Comparison of ENCODE assay signal across 16 cellular contexts in genomic region chr11:67413266-67413797, GRCh38. TPM values are rescaled to one million over a fixed set of nuclear protein-coding genes. Genes with fewer than 3 reads are reported as not detected.
DNase-seq lines count a peak whose midpoint lies in the region; TF ChIP-seq lines count a peak whose summit lies in the region.
"Had no signal": no experiment of that assay in that cellular context is flagged by ENCODE, and none has a peak within 500 bp of the region (broad histone marks: within the 10 kb centered on the region; RNA-seq: fewer than 3 reads in every experiment).

No MANE protein-coding gene starts in this region.

- TF ChIP-seq CTCF in NB4 (IDR thresholded peaks at IDR 0.05; ENCODE audit: low read depth, low read length) = no peak
- no peak for TF ChIP-seq CTCF in osteocyte (IDR thresholded peaks at IDR 0.05)
- TF ChIP-seq CTCF in Caco-2 (IDR thresholded peaks at IDR 0.05; ENCODE audit: insufficient read depth in 1 of 2, low read depth in 1 of 2, low read length in 1 of 2, severe bottlenecking in 1 of 2, unreplicated experiment in 1 of 2) = no peak

- no peaks in the 10 kb centered on the region for H3K36me3 ChIP-seq in Caco-2 (ENCODE audit: control insufficient read depth, insufficient read depth, low read length)

- POLR2A ChIA-PET in activated CD4-positive, alpha-beta T cell treated with anti-CD3 and anti-CD28 coated beads, Interleukin-2, amount 10 ng/mL, durations not matched to agents 7 days and 5 days (lab: Charles Lee) = no interaction called here
- POLR2A ChIA-PET in Caco-2 (lab: Charles Lee) = interaction anchor here (0.5 to 1.2 kb wide), 3 partner anchors 12 to 416 kb away, joined by 3 to 4 read pairs (median 3); partner anchors contain the start of gene PPP1CA

- no peaks in the 10 kb centered on the region for H3K9me3 Mint-ChIP-seq in activated CD4-positive, alpha-beta T cell treated with anti-CD3 and anti-CD28 coated beads, Interleukin-2, amount 10 ng/mL, durations not matched to agents 7 days and 5 days
- H3K9me3 Mint-ChIP-seq in osteocyte (ENCODE audit: unreplicated experiment) (no peaks in the 10 kb centered on the region), Caco-2 (ENCODE audit: unreplicated experiment) (no peaks in the 10 kb centered on the region)

- DNase-seq in activated CD4-positive, alpha-beta T cell treated with anti-CD3 and anti-CD28 coated beads, Interleukin-2, amount 10 ng/mL, durations not matched to agents 7 days and 5 days = no peak
- no peak for DNase-seq in activated CD4-positive, alpha-beta T cell treated with anti-CD3 and anti-CD28 coated beads for 1 hour
- peak; percentile 45 for DNase-seq in NB4 (ENCODE audit: low read depth)
- DNase-seq in pons (ENCODE audit: low spot score) = peak; percentile 45
- DNase-seq in osteocyte (ENCODE audit: extremely low spot score, unreplicated experiment) = no peak
- DNase-seq in Caco-2 = no peak
- no peak for DNase-seq in HuH-7.5 (ENCODE audit: low spot score)
- DNase-seq: activated T-cell treated with anti-CD3 and anti-CD28 coated beads for 4 hours, GDM1, NCI-H1694 treated with DMSO at 0.1 percent for 48 hours, NCI-H510A, OCI-M1, psoas muscle had no signal

- intact Hi-C loops in Caco-2 (cut with micrococcal nuclease; ENCODE audit: unreplicated experiment) = no loop called here

- H3K36me3 Mint-ChIP-seq in activated CD4-positive, alpha-beta T cell treated with anti-CD3 and anti-CD28 coated beads, Interleukin-2, amount 10 ng/mL, durations not matched to agents 7 days and 5 days (ENCODE audit: low read depth) = peaks cover 28% of the 10 kb centered on the region
- H3K36me3 Mint-ChIP-seq in osteocyte (ENCODE audit: unreplicated experiment) (no peaks in the 10 kb centered on the region), Caco-2 (ENCODE audit: insufficient read depth, unreplicated experiment) (peaks cover 6% of the 10 kb centered on the region)

- no TSS peak for BruUV-seq in Caco-2 (replicated peaks; lab: Mats Ljungman, UMichigan)

- H3K27ac ChIP-seq in cingulate gyrus (ENCODE audit: low read depth, low read length) = peak overlapping the region; percentile 99
- H3K27ac ChIP-seq: psoas muscle had no signal

- no peak for TF ChIP-seq POLR2A in NB4 (IDR thresholded peaks at IDR 0.05; ENCODE audit: extremely low read depth, insufficient read length)

- H3K4me1 ChIP-seq in Caco-2 = peaks cover 4% of the 10 kb centered on the region; the same call in 1 of the 2 replicates

- H3K27me3 Mint-ChIP-seq in activated CD4-positive, alpha-beta T cell treated with anti-CD3 and anti-CD28 coated beads, Interleukin-2, amount 10 ng/mL, durations not matched to agents 7 days and 5 days = peaks cover 1% of the 10 kb centered on the region
- H3K27me3 Mint-ChIP-seq in osteocyte (ENCODE audit: unreplicated experiment) (no peaks in the 10 kb centered on the region), Caco-2 (ENCODE audit: insufficient read depth, unreplicated experiment) (no peaks in the 10 kb centered on the region)

- no peak overlapping the region for H3K4me3 Mint-ChIP-seq in activated CD4-positive, alpha-beta T cell treated with anti-CD3 and anti-CD28 coated beads, Interleukin-2, amount 10 ng/mL, durations not matched to agents 7 days and 5 days
- no peak overlapping the region for H3K4me3 Mint-ChIP-seq in osteocyte (ENCODE audit: unreplicated experiment)
- H3K4me3 Mint-ChIP-seq in Caco-2 (ENCODE audit: unreplicated experiment) = no peak overlapping the region

- H3K4me3 ChIP-seq in NB4 (ENCODE audit: low read depth, low read length) (no peak overlapping the region), Caco-2 (ENCODE audit: low read depth, low read length) (no peak overlapping the region)
- H3K4me3 ChIP-seq: psoas muscle had no signal

- peaks cover 74% of the 10 kb centered on the region for H3K4me1 Mint-ChIP-seq in activated CD4-positive, alpha-beta T cell treated with anti-CD3 and anti-CD28 coated beads, Interleukin-2, amount 10 ng/mL, durations not matched to agents 7 days and 5 days
- H3K4me1 Mint-ChIP-seq in osteocyte (ENCODE audit: unreplicated experiment) (peaks cover 13% of the 10 kb centered on the region), Caco-2 (ENCODE audit: low read depth, unreplicated experiment) (peaks cover 18% of the 10 kb centered on the region)

- H3K9me3 ChIP-seq in Caco-2 = no peaks in the 10 kb centered on the region
- H3K9me3 ChIP-seq: psoas muscle had no signal

- H3K27ac Mint-ChIP-seq in activated CD4-positive, alpha-beta T cell treated with anti-CD3 and anti-CD28 coated beads, Interleukin-2, amount 10 ng/mL, durations not matched to agents 7 days and 5 days = peak overlapping the region; percentile 12
- H3K27ac Mint-ChIP-seq in osteocyte (ENCODE audit: unreplicated experiment) = no peak overlapping the region
- no peak overlapping the region for H3K27ac Mint-ChIP-seq in Caco-2 (ENCODE audit: unreplicated experiment)

- CTCF ChIA-PET in activated CD4-positive, alpha-beta T cell treated with anti-CD3 and anti-CD28 coated beads, Interleukin-2, amount 10 ng/mL, durations not matched to agents 7 days and 5 days (lab: Charles Lee) = interaction anchor here (0.8 to 4.0 kb wide), 8 partner anchors 10 to 62 kb away, joined by 3 to 27 read pairs (median 6); partner anchors contain the start of genes PPP1CA and TBC1D10C
- CTCF ChIA-PET in Caco-2 (lab: Charles Lee) = interaction anchor here (0.5 to 4.8 kb wide), 2 partner anchors 12 to 40 kb away, joined by 9 to 27 read pairs; partner anchors contain the start of genes CLCF1 and PPP1CA

- H3K27me3 ChIP-seq in Caco-2 (replicated peaks; ENCODE audit: control insufficient read depth, insufficient read depth, low read length) = no peaks in the 10 kb centered on the region

RNA-seq across cellular contexts. Expression of gene CARNS1, which starts 2.1 kb away (rescaled TPM):
- total RNA-seq in activated CD4-positive, alpha-beta T cell treated with anti-CD3 and anti-CD28 coated beads, Interleukin-2, amount 10 ng/mL, durations not matched to agents 7 days and 5 days = 1 to 10 TPM; 1.2 to 1.9 TPM
- total RNA-seq in osteocyte = 0.24 and 0.27 TPM in 2 replicates
- total RNA-seq in Caco-2 (2022) = 0.09 and 0.28 TPM in 2 replicates

RNA-seq across cellular contexts. Expression of gene TBC1D10C, which starts 9.4 kb away (rescaled TPM):
- 100 to 1,000 TPM; 256 to 323 TPM for total RNA-seq in activated CD4-positive, alpha-beta T cell treated with anti-CD3 and anti-CD28 coated beads, Interleukin-2, amount 10 ng/mL, durations not matched to agents 7 days and 5 days
- not detected in 2 replicates for total RNA-seq in osteocyte
- total RNA-seq in Caco-2 (2022) = 0.26 TPM in 1 of 2 replicates, not detected in the other
- total RNA-seq: A673, M059J had no signal

RNA-seq across cellular contexts. Expression of gene PPP1CA, which starts 11.7 kb away (rescaled TPM):
- total RNA-seq in activated CD4-positive, alpha-beta T cell treated with anti-CD3 and anti-CD28 coated beads, Interleukin-2, amount 10 ng/mL, durations not matched to agents 7 days and 5 days = 100 to 1,000 TPM; 301 to 331 TPM
- total RNA-seq in osteocyte (132 and 140 TPM in 2 replicates), Caco-2 (2022) (384 and 389 TPM in 2 replicates)

RNA-seq across cellular contexts. Expression of gene RPS6KB2, which starts 15.0 kb away (rescaled TPM):
- total RNA-seq in activated CD4-positive, alpha-beta T cell treated with anti-CD3 and anti-CD28 coated beads, Interleukin-2, amount 10 ng/mL, durations not matched to agents 7 days and 5 days = 10 to 100 TPM; 57.5 to 68.1 TPM
- 42.7 and 49.5 TPM in 2 replicates for total RNA-seq in osteocyte
- total RNA-seq in Caco-2 (2022) = 109 and 116 TPM in 2 replicates

RNA-seq across cellular contexts. Expression of gene RAD9A, which starts 21.5 kb away (rescaled TPM):
- 10 to 100 TPM; 49.3 to 53.7 TPM for total RNA-seq in activated CD4-positive, alpha-beta T cell treated with anti-CD3 and anti-CD28 coated beads, Interleukin-2, amount 10 ng/mL, durations not matched to agents 7 days and 5 days
- total RNA-seq in osteocyte (18.5 TPM in 2 replicates), Caco-2 (2022) (55.1 and 63.5 TPM in 2 replicates)

Comparison
In these comparisons a context has a peak if more than half of its experiments do, and no peak if none do; other contexts are left out.
1. DNase-seq: peak in NB4 (single experiment) and pons (single experiment); none in activated CD4-positive, alpha-beta T cell treated with anti-CD3 and anti-CD28 coated beads, Interleukin-2, amount 10 ng/mL, durations not matched to agents 7 days and 5 days (single experiment), activated CD4-positive, alpha-beta T cell treated with anti-CD3 and anti-CD28 coated beads for 1 hour (single experiment), osteocyte (single experiment), Caco-2 (0 of 2) and HuH-7.5 (single experiment).
2. RNA of gene TBC1D10C, which starts 9.4 kb away (total RNA-seq): 256 to 323 TPM in activated CD4-positive, alpha-beta T cell treated with anti-CD3 and anti-CD28 coated beads, Interleukin-2, amount 10 ng/mL, durations not matched to agents 7 days and 5 days; 0.26 TPM in Caco-2 and not detected in osteocyte; every median in the first group is over 100 times any median in the second.